8 cellular contexts compared by ENCODE assay signal in the genomic region with DNA sequence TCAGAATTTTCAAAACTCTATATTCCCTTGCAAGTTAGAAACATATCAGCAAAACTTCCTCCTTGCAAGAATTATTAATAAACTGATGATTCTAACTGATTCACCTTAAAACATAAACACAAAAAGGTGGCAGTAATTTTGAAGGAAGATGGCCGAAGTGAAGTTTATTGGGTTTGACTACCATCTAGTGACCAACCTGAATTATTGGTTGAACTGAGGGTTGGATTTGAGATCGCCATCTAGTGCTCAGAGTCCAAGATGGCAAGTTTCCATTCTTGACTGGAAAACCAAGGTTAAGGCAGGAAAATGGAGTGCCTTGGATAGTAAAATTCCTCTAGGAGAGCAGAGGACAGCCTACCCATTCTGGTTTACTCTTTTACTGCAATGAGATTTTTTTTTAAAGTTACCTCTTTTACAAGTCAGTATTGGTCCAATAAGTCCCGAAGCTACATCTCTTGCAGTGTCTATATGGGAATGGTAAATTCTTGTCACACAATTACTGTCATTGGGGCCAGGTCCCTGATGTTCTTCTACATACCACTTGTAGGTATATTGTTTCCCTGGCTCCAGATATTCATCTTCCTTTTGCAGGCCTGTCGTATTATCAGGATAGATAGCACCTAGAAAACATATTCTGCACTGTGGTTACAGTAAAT. TPM values are rescaled to one million over a fixed set of nuclear protein-coding genes. Genes with fewer than 3 reads are reported as not detected.
DNase-seq lines count a peak whose midpoint lies in the region; ATAC-seq, FAIRE-seq and TF ChIP-seq lines count a peak whose summit lies in the region.

No MANE protein-coding gene starts in this region.

- intact Hi-C loops in endothelial cell of umbilical vein (cut with micrococcal nuclease), result loop anchor here (1.0 to 5.0 kb wide), 9 partner anchors 61 to 411 kb away; a partner anchor contains a TSS

- POLR2A ChIA-PET in endothelial cell of umbilical vein (lab: Charles Lee), result no interaction called here

- dilution Hi-C loops in endothelial cell of umbilical vein (cut with MboI; ENCODE audit: extremely low pct_ligation_motif_present, low sequenced_read_pairs), result no loop called here

- peak; percentile 85 for FAIRE-seq in endothelial cell of umbilical vein (lab: Jason Lieb, UNC)

- H3K4me1 Mint-ChIP-seq in CD4-positive, CD25-positive, alpha-beta regulatory T cell, result peaks cover 10 to 19% (median 12%) of the 10 kb centered on the region in 4 donors
- peaks cover 45% of the 10 kb centered on the region for H3K4me1 Mint-ChIP-seq in mesothelial cell of epicardium

- no peaks in the 10 kb centered on the region for H3K9me1 ChIP-seq in endothelial cell of umbilical vein (replicated peaks; ENCODE audit: control insufficient read depth, extremely low read depth, insufficient read depth, low read length)

- no peaks in the 10 kb centered on the region for H3K9me3 ChIP-seq in CD4-positive, CD25-positive, alpha-beta regulatory T cell (ENCODE audit: control insufficient read depth in 2 of 2, low read length in 2 of 2)
- H3K9me3 ChIP-seq in endothelial cell of umbilical vein (replicated peaks; ENCODE audit: control insufficient read depth, insufficient read depth, low read length), result no peaks in the 10 kb centered on the region

- H3K36me3 Mint-ChIP-seq in CD4-positive, CD25-positive, alpha-beta regulatory T cell, result no peaks in the 10 kb centered on the region
- no peaks in the 10 kb centered on the region for H3K36me3 Mint-ChIP-seq in mesothelial cell of epicardium

- H3K4me1 ChIP-seq in CD4-positive, CD25-positive, alpha-beta regulatory T cell (ENCODE audit: control insufficient read depth, insufficient read depth, low read length, poor library complexity, severe bottlenecking), result peaks cover 14% of the 10 kb centered on the region
- peaks cover 3% of the 10 kb centered on the region for H3K4me1 ChIP-seq in endothelial cell of umbilical vein (ENCODE audit: control insufficient read depth, extremely low read depth, insufficient read depth, low read length)

- peak; percentile 21 to 71 (median 65) for DNase-seq in CD4-positive, CD25-positive, alpha-beta regulatory T cell
- DNase-seq in NCI-H128 (lab: John Stamatoyannopoulos, UW; ENCODE audit: unreplicated experiment) (peak; percentile 49), SK-MEL-5 (ENCODE audit: low read depth, low spot score) (peak; percentile 93), endothelial cell of umbilical vein (ENCODE audit: low read depth, low spot score) (peak; percentile 86), mesothelial cell of epicardium (ENCODE audit: low spot score in 2 of 2, unreplicated experiment in 2 of 2) (no peak)
- no peak for DNase-seq in stimulated activated CD8-positive, alpha-beta memory T cell treated with anti-CD3 and anti-CD28 coated beads, Interleukin-4, amount 100 ng/mL, for 48 hours

- in situ Hi-C loops in SK-MEL-5 (cut with HindIII; ENCODE audit: low pct_unique_long_range_greater_than_20kb, low sequenced_read_pairs), result no loop called here

- no peak overlapping the region for H3K9ac ChIP-seq in endothelial cell of umbilical vein (replicated peaks; ENCODE audit: extremely low read depth, insufficient read depth, low read length)

- no peak overlapping the region for H3K27ac ChIP-seq in CD4-positive, CD25-positive, alpha-beta regulatory T cell (ENCODE audit: insufficient read depth, low read length, poor library complexity, severe bottlenecking)
- H3K27ac ChIP-seq in endothelial cell of umbilical vein (ENCODE audit: insufficient read depth, low read depth, low read length), result no peak overlapping the region

- H2AFZ ChIP-seq in endothelial cell of umbilical vein (ENCODE audit: low read depth, low read length), result peak overlapping the region; percentile 50

- H3K27ac Mint-ChIP-seq in CD4-positive, CD25-positive, alpha-beta regulatory T cell, result no peak overlapping the region
- peak overlapping the region; percentile 55 for H3K27ac Mint-ChIP-seq in mesothelial cell of epicardium

- H3K4me3 ChIP-seq in CD4-positive, CD25-positive, alpha-beta regulatory T cell (ENCODE audit: low read depth, low read length), result no peak overlapping the region
- no peak overlapping the region for H3K4me3 ChIP-seq in endothelial cell of umbilical vein (replicated peaks in 1 of 3; ENCODE audit: insufficient read depth in 1 of 3, low read depth in 1 of 3, low read length in 3 of 3)

- no peaks in the 10 kb centered on the region for H4K20me1 ChIP-seq in endothelial cell of umbilical vein (replicated peaks; ENCODE audit: control insufficient read depth, extremely low read depth, insufficient read depth, low read length)

- H3K79me2 ChIP-seq in endothelial cell of umbilical vein (ENCODE audit: control insufficient read depth, insufficient read depth, low read length), result no peaks in the 10 kb centered on the region

- TF ChIP-seq POLR2A in GM18505 (IDR thresholded peaks at IDR 0.05; ENCODE audit: borderline replicate concordance, extremely low read depth, insufficient read depth, insufficient read length) (no peak), endothelial cell of umbilical vein (IDR thresholded peaks at IDR 0.05; ENCODE audit: low read depth, low read length) (no peak)

- CTCF ChIA-PET in endothelial cell of umbilical vein (lab: Charles Lee), result interaction anchor here (2.2 to 6.4 kb wide), 4 partner anchors 60 to 319 kb away, joined by 5 to 105 read pairs (median 42); a partner anchor contains a TSS

- H3K27me3 ChIP-seq in CD4-positive, CD25-positive, alpha-beta regulatory T cell (ENCODE audit: control insufficient read depth, insufficient read depth, low read length), result peaks cover 4% of the 10 kb centered on the region
- H3K27me3 ChIP-seq in endothelial cell of umbilical vein (ENCODE audit: control insufficient read depth in 2 of 2, insufficient read depth in 2 of 2, low read length in 2 of 2), result no peaks in the 10 kb centered on the region

- no TSS peak for BruUV-seq in endothelial cell of umbilical vein (replicated peaks; lab: Mats Ljungman, UMichigan)

- H3K27me3 Mint-ChIP-seq in CD4-positive, CD25-positive, alpha-beta regulatory T cell, result peaks cover 8% of the 10 kb centered on the region
- no peaks in the 10 kb centered on the region for H3K27me3 Mint-ChIP-seq in mesothelial cell of epicardium (ENCODE audit: low read depth)

- TF ChIP-seq CTCF in endothelial cell of umbilical vein (IDR thresholded peaks at IDR 0.05; ENCODE audit: extremely low read depth in 1 of 2, insufficient read depth in 1 of 2, low read depth in 1 of 2, low read length in 2 of 2) (peak; percentile 78 to 91), mesothelial cell of epicardium (IDR thresholded peaks at IDR 0.05; ENCODE audit: unreplicated experiment) (peak; percentile 76)

- no peaks in the 10 kb centered on the region for H3K9me3 Mint-ChIP-seq in CD4-positive, CD25-positive, alpha-beta regulatory T cell
- no peaks in the 10 kb centered on the region for H3K9me3 Mint-ChIP-seq in mesothelial cell of epicardium

- ATAC-seq in CD4-positive, CD25-positive, alpha-beta regulatory T cell (ENCODE audit: low read depth in 2 of 2), result peak; percentile 67 to 78
- peak; percentile 63 for ATAC-seq in GM18505 (IDR thresholded peaks at IDR 0.05; ENCODE audit: unreplicated experiment)
- ATAC-seq in HG02938 (IDR thresholded peaks at IDR 0.05; ENCODE audit: unreplicated experiment), result peak; percentile 78

- no peak overlapping the region for H3K4me2 ChIP-seq in endothelial cell of umbilical vein (ENCODE audit: insufficient read depth, low read length)

- no peak overlapping the region for H3K4me3 Mint-ChIP-seq in CD4-positive, CD25-positive, alpha-beta regulatory T cell
- no peak overlapping the region for H3K4me3 Mint-ChIP-seq in mesothelial cell of epicardium

- H3K36me3 ChIP-seq in CD4-positive, CD25-positive, alpha-beta regulatory T cell (ENCODE audit: control insufficient read depth, insufficient read depth, low read length), result no peaks in the 10 kb centered on the region
- no peaks in the 10 kb centered on the region for H3K36me3 ChIP-seq in endothelial cell of umbilical vein (ENCODE audit: control insufficient read depth in 2 of 2, extremely low read depth in 1 of 2, insufficient read depth in 2 of 2, low read length in 2 of 2)

TF ChIP-seq in endothelial cell of umbilical vein, 7 proteins besides CTCF, POLR2A, EP300 and RAD21:
- TF ChIP-seq, protein P1, sequence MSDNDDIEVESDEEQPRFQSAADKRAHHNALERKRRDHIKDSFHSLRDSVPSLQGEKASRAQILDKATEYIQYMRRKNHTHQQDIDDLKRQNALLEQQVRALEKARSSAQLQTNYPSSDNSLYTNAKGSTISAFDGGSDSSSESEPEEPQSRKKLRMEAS (IDR thresholded peaks at IDR 0.05; ENCODE audit: insufficient read depth, insufficient read length), result no peak
- no peak for TF ChIP-seq EZH2 (IDR thresholded peaks at IDR 0.05; ENCODE audit: borderline replicate concordance, low read depth, low read length, severe bottlenecking)
- no peak for TF ChIP-seq POLR2AphosphoS5 (IDR thresholded peaks at IDR 0.05; ENCODE audit: insufficient read depth, low read depth, low read length)
- TF ChIP-seq FOS (IDR thresholded peaks at IDR 0.05; ENCODE audit: borderline replicate concordance, insufficient read depth, low read length), result no peak
- TF ChIP-seq GATA2 (IDR thresholded peaks at IDR 0.05; ENCODE audit: insufficient read depth, insufficient read length, low read depth, low read length), result no peak
- no peak for TF ChIP-seq MYC (IDR thresholded peaks at IDR 0.05; ENCODE audit: low read depth, low read length)
- no peak for TF ChIP-seq JUN (IDR thresholded peaks at IDR 0.05; ENCODE audit: borderline replicate concordance, insufficient read depth, insufficient read length, low read depth)
TF ChIP-seq in endothelial cell of umbilical vein: peak in this region for 0.

RNA-seq across cellular contexts. Expression of a gene that starts 51.6 kb away (rescaled TPM):
- not detected for total RNA-seq in CD4-positive, CD25-positive, alpha-beta regulatory T cell
- under 1 TPM in 3 of 4 donors, not detected in 1; 0.08 to 0.44 (median 0.15) TPM for polyA plus RNA-seq in CD4-positive, CD25-positive, alpha-beta regulatory T cell
- 0.43 and 0.53 TPM in 2 replicates for total RNA-seq in SK-MEL-5 (2014; rRNA removed; shearing (Covaris generic))
- polyA plus RNA-seq in SK-MEL-5 (2015; cell fraction: cytosol; rRNA removed), result 0.09 and 3.0 TPM in 2 replicates
- polyA plus RNA-seq in SK-MEL-5 (2015; cell fraction: nucleus; rRNA removed), result 0.38 and 12.2 TPM in 2 replicates
- total RNA-seq in endothelial cell of umbilical vein (not detected in 2 replicates), mesothelial cell of epicardium (22.6 to 28.4 TPM (median 24.2 TPM) in 3 replicates)
- polyA plus RNA-seq in endothelial cell of umbilical vein, result not detected in 2 replicates
- not detected in 2 replicates for polyA plus RNA-seq in endothelial cell of umbilical vein (2011; cell fraction: cytosol; rRNA removed)
- polyA plus RNA-seq in endothelial cell of umbilical vein (2011; cell fraction: nucleus; rRNA removed), result not detected in 2 replicates
- polyA plus RNA-seq in endothelial cell of umbilical vein (2012), result not detected in 2 replicates
- not detected in 2 replicates for polyA minus RNA-seq in endothelial cell of umbilical vein
- polyA minus RNA-seq in endothelial cell of umbilical vein (2011; cell fraction: cytosol; rRNA and poly(A)+ RNA removed), result not detected
- polyA minus RNA-seq in endothelial cell of umbilical vein (2011; cell fraction: nucleus; rRNA and poly(A)+ RNA removed), result 0.19 TPM in 1 of 2 replicates, not detected in the other

Comparison
In these comparisons a context has a peak if more than half of its experiments do, and no peak if none do; other contexts are left out.
1. DNase-seq: peak in CD4-positive, CD25-positive, alpha-beta regulatory T cell (3 of 3), NCI-H128 (single experiment), SK-MEL-5 (single experiment) and endothelial cell of umbilical vein (single experiment); none in mesothelial cell of epicardium (0 of 2) and stimulated activated CD8-positive, alpha-beta memory T cell treated with anti-CD3 and anti-CD28 coated beads, Interleukin-4, amount 100 ng/mL, for 48 hours (single experiment).
2. RNA of a gene that starts 51.6 kb away (total RNA-seq): 22.6 to 28.4 TPM in mesothelial cell of epicardium; 0.43 to 0.53 TPM in SK-MEL-5, not detected in CD4-positive, CD25-positive, alpha-beta regulatory T cell (single experiment) and not detected in endothelial cell of umbilical vein; every median in the first group is over 10 times any median in the second.
3. Peak in every context shown above with its lines, with median percentiles within 50 percentile points of each other: ATAC-seq.